Comparison of ENCODE assay signal across 17 cellular contexts in genomic region chrX:56986138-56986537, GRCh38. TPM values are rescaled to one million over a fixed set of nuclear protein-coding genes. Genes with fewer than 3 reads are reported as not detected.
DNase-seq lines count a peak whose midpoint lies in the region; ATAC-seq and TF ChIP-seq lines count a peak whose summit lies in the region.
"Had no signal": no experiment of that assay in that cellular context is flagged by ENCODE, and none has a peak within 500 bp of the region (broad histone marks: within the 10 kb centered on the region; RNA-seq: fewer than 3 reads in every experiment).

No MANE protein-coding gene starts in this region.

- no peaks in the 10 kb centered on the region for H3F3A ChIP-seq in PC-3 (ENCODE audit: low read length, unreplicated experiment)

- no peaks in the 10 kb centered on the region for H4K20me1 ChIP-seq in PC-3 (ENCODE audit: low read length)

- no peak overlapping the region for H3K4me3 Mint-ChIP-seq in MCF 10A (ENCODE audit: unreplicated experiment)
- H3K4me3 Mint-ChIP-seq in stimulated activated effector memory CD8-positive, alpha-beta T cell treated with anti-CD3 and anti-CD28 coated beads, Interleukin-12 subunit alpha, Interleukin-12 subunit beta, amount 100 ng/mL, for 72 hours = no peak overlapping the region
- H3K4me3 Mint-ChIP-seq: CD8-positive, alpha-beta T cell; effector memory CD8-positive, alpha-beta T cell had no signal

- intact Hi-C loops in MCF 10A (cut with micrococcal nuclease) (no loop called here), breast epithelium (cut with DNase I; ENCODE audit: low total_unique reads) (no loop called here), PC-3 (cut with micrococcal nuclease) (no loop called here), cardiac septum (cut with DNase I) (no loop called here)

- peak overlapping the region; percentile 3 for H3K27ac Mint-ChIP-seq in MCF 10A (ENCODE audit: low read depth, unreplicated experiment)
- H3K27ac Mint-ChIP-seq in stimulated activated effector memory CD8-positive, alpha-beta T cell treated with anti-CD3 and anti-CD28 coated beads, Interleukin-12 subunit alpha, Interleukin-12 subunit beta, amount 100 ng/mL, for 72 hours = peak overlapping the region; percentile 16

- H3K27ac ChIP-seq in breast epithelium = no peak overlapping the region
- no peak overlapping the region for H3K27ac ChIP-seq in PC-3 (ENCODE audit: low read length)
- no peak overlapping the region for H3K27ac ChIP-seq in right atrium auricular region
- H3K27ac ChIP-seq: left lung had no signal

- POLR2A ChIA-PET in MCF 10A (lab: Yijun Ruan, JAX) = interaction anchor here (1.9 kb wide), 1 partner anchor 9 kb away, joined by 8 read pairs; the partner anchor contains the start of gene SPIN3
- POLR2A ChIA-PET in PC-3 (lab: Charles Lee; ENCODE audit: unreplicated experiment) = interaction anchor here (0.5 to 0.6 kb wide), 2 partner anchors 73 to 220 kb away, joined by 4 to 7 read pairs; no protein-coding TSS in a partner anchor

- H3K36me3 Mint-ChIP-seq in MCF 10A (ENCODE audit: insufficient read depth, unreplicated experiment) = peaks cover 24% of the 10 kb centered on the region
- peaks cover 14% of the 10 kb centered on the region for H3K36me3 Mint-ChIP-seq in stimulated activated effector memory CD8-positive, alpha-beta T cell treated with anti-CD3 and anti-CD28 coated beads, Interleukin-12 subunit alpha, Interleukin-12 subunit beta, amount 100 ng/mL, for 72 hours

- TF ChIP-seq CTCF in MCF 10A (IDR thresholded peaks at IDR 0.05; ENCODE audit: unreplicated experiment) (no peak), breast epithelium (IDR thresholded peaks at IDR 0.05) (no peak), PC-3 (conservative IDR thresholded peaks at IDR 0.05; ENCODE audit: low read depth, low read length) (no peak), right atrium auricular region (IDR thresholded peaks at IDR 0.05) (no peak)

- no peaks in the 10 kb centered on the region for H3K9me3 Mint-ChIP-seq in MCF 10A (ENCODE audit: unreplicated experiment)
- H3K9me3 Mint-ChIP-seq in stimulated activated effector memory CD8-positive, alpha-beta T cell treated with anti-CD3 and anti-CD28 coated beads, Interleukin-12 subunit alpha, Interleukin-12 subunit beta, amount 100 ng/mL, for 72 hours = no peaks in the 10 kb centered on the region
- H3K9me3 Mint-ChIP-seq: CD8-positive, alpha-beta T cell; effector memory CD8-positive, alpha-beta T cell had no signal

- H2AFZ ChIP-seq in PC-3 (ENCODE audit: low read length) = no peak overlapping the region

- no peaks in the 10 kb centered on the region for H3K79me2 ChIP-seq in PC-3 (ENCODE audit: low read length)

- H3K9ac ChIP-seq in PC-3 (ENCODE audit: low read length) = no peak overlapping the region

- CTCF ChIA-PET in MCF 10A (lab: Yijun Ruan, JAX) (interaction anchor here (0.6 to 6.6 kb wide), 3 partner anchors 8 to 259 kb away, joined by 3 to 30 read pairs (median 3); no protein-coding TSS in a partner anchor), PC-3 (lab: Charles Lee) (no interaction called here)

- no peaks in the 10 kb centered on the region for H3K4me1 ChIP-seq in breast epithelium
- H3K4me1 ChIP-seq in PC-3 (ENCODE audit: insufficient read depth, low read length) = no peaks in the 10 kb centered on the region
- H3K4me1 ChIP-seq in right atrium auricular region = no peaks in the 10 kb centered on the region
- H3K4me1 ChIP-seq: left lung had no signal

- no TSS peak for BruUV-seq in MCF 10A (replicated peaks; lab: Mats Ljungman, UMichigan)
- BruUV-seq in PC-3 (replicated peaks; lab: Mats Ljungman, UMichigan) = no TSS peak

- peaks cover 66% of the 10 kb centered on the region for H3K27me3 Mint-ChIP-seq in MCF 10A (ENCODE audit: insufficient read depth, unreplicated experiment)
- H3K27me3 Mint-ChIP-seq: effector memory CD8-positive, alpha-beta T cell had no signal

- H3K4me1 Mint-ChIP-seq in MCF 10A (ENCODE audit: insufficient read depth, unreplicated experiment) = no peaks in the 10 kb centered on the region
- peaks cover 17% of the 10 kb centered on the region for H3K4me1 Mint-ChIP-seq in stimulated activated effector memory CD8-positive, alpha-beta T cell treated with anti-CD3 and anti-CD28 coated beads, Interleukin-12 subunit alpha, Interleukin-12 subunit beta, amount 100 ng/mL, for 72 hours

- H3K36me3 ChIP-seq in breast epithelium (no peaks in the 10 kb centered on the region), PC-3 (ENCODE audit: low read depth, low read length) (peaks cover 5% of the 10 kb centered on the region; the same call in 1 of the 2 replicates), right atrium auricular region (peaks cover 8% of the 10 kb centered on the region)

- DNase-seq in MCF 10A (ENCODE audit: unreplicated experiment) (no peak), breast epithelium (ENCODE audit: low spot score in 2 of 2) (no peak), PC-3 (no peak), iPS-NIHi7 (ENCODE audit: extremely low spot score) (no peak), right atrium auricular region (ENCODE audit: low spot score) (no peak), cardiac septum (ENCODE audit: low spot score) (no peak)
- DNase-seq in stimulated activated effector memory CD8-positive, alpha-beta T cell treated with anti-CD3 and anti-CD28 coated beads, Interleukin-12 subunit alpha, Interleukin-12 subunit beta, amount 100 ng/mL, for 72 hours (ENCODE audit: low spot score in 2 of 2) = no peak
- DNase-seq: caudate nucleus; CD8-positive, alpha-beta T cell; DND-41; effector memory CD8-positive, alpha-beta T cell; left lung; NCI-H187; nucleus accumbens; SHP77 treated with DMSO at 0.1 percent for 48 hours; stimulated activated CD4-positive, alpha-beta T cell treated with anti-CD3 and anti-CD28 coated beads, Interleukin-2, amount 100 ng/mL, for 48 hours had no signal

- no peak overlapping the region for H3K4me2 ChIP-seq in PC-3 (ENCODE audit: low read length)

- TF ChIP-seq POLR2A in breast epithelium (IDR thresholded peaks at IDR 0.05) = no peak

- H3K27me3 ChIP-seq in breast epithelium (peaks cover 0 to 34% of the 10 kb centered on the region in 2 donors), PC-3 (ENCODE audit: low read length) (no peaks in the 10 kb centered on the region), right atrium auricular region (no peaks in the 10 kb centered on the region)

- H3K4me3 ChIP-seq in breast epithelium = no peak overlapping the region
- H3K4me3 ChIP-seq in PC-3 (ENCODE audit: low read length) = no peak overlapping the region
- H3K4me3 ChIP-seq in right atrium auricular region = no peak overlapping the region
- H3K4me3 ChIP-seq: left lung had no signal

- ATAC-seq in HG02610 (IDR thresholded peaks at IDR 0.05; ENCODE audit: unreplicated experiment) (peak; percentile 66), PC-3 (peak; percentile 31; the same call in 1 of the 2 replicates)
- no peak for ATAC-seq in stimulated activated effector memory CD8-positive, alpha-beta T cell treated with anti-CD3 and anti-CD28 coated beads, Interleukin-12 subunit alpha, Interleukin-12 subunit beta, amount 100 ng/mL, for 72 hours
- ATAC-seq: CD8-positive, alpha-beta T cell; effector memory CD8-positive, alpha-beta T cell; left lung had no signal

- H3K9me3 ChIP-seq in breast epithelium (no peaks in the 10 kb centered on the region), PC-3 (ENCODE audit: low read length) (no peaks in the 10 kb centered on the region), right atrium auricular region (no peaks in the 10 kb centered on the region)
- H3K9me3 ChIP-seq: left lung had no signal

- no peaks in the 10 kb centered on the region for H3K9me2 ChIP-seq in PC-3 (replicated peaks; ENCODE audit: low read length)

RNA-seq across cellular contexts. Expression of gene SPIN3, which starts 9.2 kb away (rescaled TPM):
- total RNA-seq in MCF 10A (2022) = 22.5 and 22.7 TPM in 2 replicates
- 10 to 100 TPM; 13.4 to 17.1 (median 13.8) TPM for total RNA-seq in breast epithelium
- total RNA-seq in PC-3 (2014; rRNA removed) = 8.4 and 9.0 TPM in 2 replicates
- 1 to 10 TPM; 3.5 to 4.2 TPM for total RNA-seq in right atrium auricular region
- total RNA-seq in cardiac septum = 6.1 TPM
